ENCODE assay signal across 8 cellular contexts in the genomic region with DNA sequence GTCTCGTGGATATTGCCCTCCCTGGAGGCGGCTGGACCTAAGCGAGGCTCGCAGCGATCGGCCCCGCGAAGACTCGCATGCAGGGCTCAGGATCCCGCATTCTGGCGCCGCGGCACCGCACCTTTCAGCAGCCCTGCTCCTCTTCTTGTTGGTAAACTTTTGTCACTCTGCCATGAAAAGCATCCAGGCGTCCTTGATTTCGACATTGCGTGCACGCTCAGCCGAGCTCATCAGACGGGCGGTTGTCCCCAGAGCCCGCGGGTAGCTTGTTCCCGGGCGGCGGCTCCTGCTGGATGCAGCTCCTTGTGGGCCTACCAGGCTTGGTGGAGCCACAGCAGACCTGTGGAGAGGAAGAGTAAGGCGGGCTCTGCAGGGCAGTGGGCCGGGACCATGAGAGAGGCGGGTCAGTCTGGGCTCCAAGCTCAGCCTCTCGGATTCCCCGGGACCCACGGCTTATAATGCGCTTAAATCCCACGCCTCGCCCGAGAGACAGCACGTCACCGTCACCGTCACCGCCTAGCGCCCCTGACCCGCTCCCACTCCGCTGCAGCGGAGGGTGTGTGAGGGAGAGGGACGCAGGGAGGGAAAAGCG. TPM values are rescaled to one million over a fixed set of nuclear protein-coding genes. Genes with fewer than 3 reads are reported as not detected.
A peak's percentile ranks its signal among the peaks of the same experiment; 100 is the strongest.
DNase-seq lines count a peak whose midpoint lies in the region; ATAC-seq, FAIRE-seq and TF ChIP-seq lines count a peak whose summit lies in the region.

No MANE protein-coding gene starts in this region.

- peak overlapping the region; percentile 48 for H3K4me3 Mint-ChIP-seq in T-helper 2 cell treated with Interferon-gamma antibody and Interleukin-4, amounts not matched to agents 5 μg/mL and 100 μg/mL, for 36 hours

- H3K27ac ChIP-seq in esophagus muscularis mucosa (replicated peaks in 1 of 4) (peak overlapping the region in 1 of 4 donors; percentile 68), pancreas (peak overlapping the region; percentile 74 to 96 (median 90))

- H3K4me1 ChIP-seq in esophagus muscularis mucosa = peaks cover 17 to 32% (median 29%) of the 10 kb centered on the region in 4 donors
- no peaks in the 10 kb centered on the region for H3K4me1 ChIP-seq in pancreas

- no peak for ATAC-seq in Right ventricle myocardium inferior
- ATAC-seq in pancreas = peak; percentile 10 to 23 (median 16)
- ATAC-seq in GM18867 (IDR thresholded peaks at IDR 0.05; ENCODE audit: unreplicated experiment) = no peak
- ATAC-seq in HG02885 (IDR thresholded peaks at IDR 0.05; ENCODE audit: poor library complexity, unreplicated experiment) = no peak

- peaks cover 12% of the 10 kb centered on the region for H3K9me3 Mint-ChIP-seq in T-helper 2 cell treated with Interferon-gamma antibody and Interleukin-4, amounts not matched to agents 5 μg/mL and 100 μg/mL, for 36 hours

- WGBS in esophagus muscularis mucosa = 9% methylated on average over 34 of the region's 46 CpGs
- WGBS in pancreas, 2 donors = 3 to 6% methylated on average over 40 to 46 of the region's 46 CpGs

- FAIRE-seq in pancreas (lab: Jason Lieb, UNC) = no peak

- H3K4me1 Mint-ChIP-seq in T-helper 2 cell treated with Interferon-gamma antibody and Interleukin-4, amounts not matched to agents 5 μg/mL and 100 μg/mL, for 36 hours (ENCODE audit: low read depth) = peaks cover 10% of the 10 kb centered on the region

- peaks cover 0 to 9% (median 5%) of the 10 kb centered on the region in 4 donors for H3K9me3 ChIP-seq in esophagus muscularis mucosa
- H3K9me3 ChIP-seq in pancreas = no peaks in the 10 kb centered on the region

- TF ChIP-seq CTCF in esophagus muscularis mucosa (IDR thresholded peaks at IDR 0.05) (no peak), pancreas (IDR thresholded peaks at IDR 0.05) (no peak)

- H3K27me3 ChIP-seq in esophagus muscularis mucosa (peaks cover 0 to 61% (median 30%) of the 10 kb centered on the region in 4 donors), pancreas (no peaks in the 10 kb centered on the region)

- peaks cover 47% of the 10 kb centered on the region for H3K27me3 Mint-ChIP-seq in T-helper 2 cell treated with Interferon-gamma antibody and Interleukin-4, amounts not matched to agents 5 μg/mL and 100 μg/mL, for 36 hours (ENCODE audit: low read depth)

- H3K4me3 ChIP-seq in esophagus muscularis mucosa = peak overlapping the region; percentile 51 to 65 (median 55)
- peak overlapping the region; percentile 45 to 67 (median 46) for H3K4me3 ChIP-seq in pancreas

- TF ChIP-seq POLR2A in esophagus muscularis mucosa (IDR thresholded peaks at IDR 0.05; ENCODE audit: low read depth) = no peak

- no peak for TF ChIP-seq EP300 in esophagus muscularis mucosa (IDR thresholded peaks at IDR 0.05)

- H3K27ac Mint-ChIP-seq in T-helper 2 cell treated with Interferon-gamma antibody and Interleukin-4, amounts not matched to agents 5 μg/mL and 100 μg/mL, for 36 hours = no peak overlapping the region

- H3K36me3 ChIP-seq in esophagus muscularis mucosa (no peaks in the 10 kb centered on the region), pancreas (no peaks in the 10 kb centered on the region)

- peaks cover 2% of the 10 kb centered on the region for H3K36me3 Mint-ChIP-seq in T-helper 2 cell treated with Interferon-gamma antibody and Interleukin-4, amounts not matched to agents 5 μg/mL and 100 μg/mL, for 36 hours (ENCODE audit: low read depth)

- intact Hi-C loops in Right ventricle myocardium inferior (cut with DNase I) (no loop called here), cardiac septum (cut with DNase I) (no loop called here), esophagus muscularis mucosa (cut with DNase I) (no loop called here), pancreas (cut with DNase I) (no loop called here)

- DNase-seq in Right ventricle myocardium inferior (ENCODE audit: missing footprints) = peak; percentile 70
- no peak for DNase-seq in cardiac septum (ENCODE audit: low spot score)
- DNase-seq in T-helper 2 cell treated with Interferon-gamma antibody and Interleukin-4, amounts not matched to agents 5 μg/mL and 100 μg/mL, for 36 hours (ENCODE audit: low spot score) = no peak
- peak; percentile 17 for DNase-seq in esophagus muscularis mucosa (ENCODE audit: extremely low spot score)
- DNase-seq in pancreas = peak; percentile 19 to 86 (median 53)
- DNase-seq in A172 (ENCODE audit: low spot score) = no peak

RNA-seq across cellular contexts. Expression of a gene that starts 1.8 kb away (rescaled TPM):
- 2.9 TPM for total RNA-seq in Right ventricle myocardium inferior
- total RNA-seq in cardiac septum = 3.0 TPM
- total RNA-seq in esophagus muscularis mucosa = under 1 TPM in 3 of 4 donors, not detected in 1; 0.11 to 0.58 (median 0.17) TPM
- 10 to 100 TPM in 2 of 6 donors, 1 to 10 TPM in 4; 5.9 to 14.1 (median 8.2) TPM for total RNA-seq in pancreas
- polyA plus RNA-seq in pancreas = 10 to 100 TPM in 1 of 2 donors, 1 to 10 TPM in 1; 2.1 to 20.6 TPM
- 0.10 TPM in 1 of 2 replicates, not detected in the other for total RNA-seq in A172 (2014; rRNA removed; shearing (Covaris generic))

Comparison
In these comparisons a context has a peak if more than half of its experiments do, and no peak if none do; other contexts are left out.
1. DNase-seq: peak in Right ventricle myocardium inferior (single experiment), esophagus muscularis mucosa (single experiment) and pancreas (6 of 6); none in cardiac septum (single experiment), T-helper 2 cell treated with Interferon-gamma antibody and Interleukin-4, amounts not matched to agents 5 μg/mL and 100 μg/mL, for 36 hours (single experiment) and A172 (single experiment).
2. ATAC-seq: peak in pancreas (4 of 4); none in Right ventricle myocardium inferior (single experiment), GM18867 (single experiment) and HG02885 (single experiment).